8 cellular contexts compared by ENCODE assay signal in the genomic region with DNA sequence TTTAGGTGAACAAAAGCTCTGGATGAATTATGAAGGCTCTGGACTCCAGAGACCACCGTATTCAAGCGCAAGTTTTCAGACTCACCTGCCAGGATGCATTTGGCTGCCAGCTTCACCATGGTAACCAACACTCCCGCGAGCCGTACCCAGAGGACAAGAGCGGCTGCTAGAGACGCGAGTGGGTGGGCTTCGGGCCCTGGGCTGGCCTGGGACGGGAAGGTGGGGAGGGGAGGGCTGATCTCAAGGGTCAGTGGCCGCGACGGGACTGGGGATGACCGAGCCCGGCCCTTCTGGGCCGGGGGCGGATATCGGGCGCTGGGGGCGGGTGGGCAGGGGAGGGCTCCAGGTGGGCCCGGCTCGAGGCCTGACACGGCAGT. TPM values are rescaled to one million over a fixed set of nuclear protein-coding genes. Genes with fewer than 3 reads are reported as not detected.
DNase-seq lines count a peak whose midpoint lies in the region; ATAC-seq and TF ChIP-seq lines count a peak whose summit lies in the region.

No MANE protein-coding gene starts in this region.

- H3K4me3 ChIP-seq in WI38 (ENCODE audit: low read depth, low read length), result peak overlapping the region; percentile 70

- peak overlapping the region; percentile 76 for H3K27ac Mint-ChIP-seq in stimulated activated naive CD8-positive, alpha-beta T cell treated with anti-CD3 and anti-CD28 coated beads, Interleukin-15, Interleukin-2, amounts not matched to agents 100 ng/mL and 50 ng/mL, for 24 hours

- H3K9me3 Mint-ChIP-seq in stimulated activated naive CD8-positive, alpha-beta T cell treated with anti-CD3 and anti-CD28 coated beads, Interleukin-15, Interleukin-2, amounts not matched to agents 100 ng/mL and 50 ng/mL, for 24 hours, result no peaks in the 10 kb centered on the region

- peaks cover 40% of the 10 kb centered on the region for H3K4me1 Mint-ChIP-seq in stimulated activated naive CD8-positive, alpha-beta T cell treated with anti-CD3 and anti-CD28 coated beads, Interleukin-15, Interleukin-2, amounts not matched to agents 100 ng/mL and 50 ng/mL, for 24 hours (ENCODE audit: low read depth)

- TF ChIP-seq CTCF in WI38 (IDR thresholded peaks at IDR 0.05; ENCODE audit: low read depth, low read length), result no peak

- no peaks in the 10 kb centered on the region for H3K27me3 Mint-ChIP-seq in stimulated activated naive CD8-positive, alpha-beta T cell treated with anti-CD3 and anti-CD28 coated beads, Interleukin-15, Interleukin-2, amounts not matched to agents 100 ng/mL and 50 ng/mL, for 24 hours

- H3K36me3 Mint-ChIP-seq in stimulated activated naive CD8-positive, alpha-beta T cell treated with anti-CD3 and anti-CD28 coated beads, Interleukin-15, Interleukin-2, amounts not matched to agents 100 ng/mL and 50 ng/mL, for 24 hours (ENCODE audit: low read depth), result peaks cover 9% of the 10 kb centered on the region

- ATAC-seq in GM19035 (IDR thresholded peaks at IDR 0.05; ENCODE audit: unreplicated experiment) (peak; percentile 4), HG03520 (IDR thresholded peaks at IDR 0.05; ENCODE audit: unreplicated experiment) (peak; percentile 6)

- H3K4me3 Mint-ChIP-seq in stimulated activated naive CD8-positive, alpha-beta T cell treated with anti-CD3 and anti-CD28 coated beads, Interleukin-15, Interleukin-2, amounts not matched to agents 100 ng/mL and 50 ng/mL, for 24 hours, result peak overlapping the region; percentile 88

- DNase-seq in dermis microvascular lymphatic vessel endothelial cell (ENCODE audit: low read depth in 2 of 2), result peak; percentile 17 to 29
- peak; percentile 8 for DNase-seq in midbrain (lab: John Stamatoyannopoulos, UW)
- no peak for DNase-seq in NCI-H2107 (lab: John Stamatoyannopoulos, UW)
- no peak for DNase-seq in DMS153 treated with DMSO at 0.1 percent for 48 hours (lab: John Stamatoyannopoulos, UW; ENCODE audit: unreplicated experiment)

RNA-seq across cellular contexts. Expression of a gene that starts 0.3 kb away (rescaled TPM):
- total RNA-seq in dermis microvascular lymphatic vessel endothelial cell, result 10.8 and 16.2 TPM in 2 replicates

RNA-seq across cellular contexts. Expression of a gene that starts 41.3 kb away (rescaled TPM):
- total RNA-seq in dermis microvascular lymphatic vessel endothelial cell, result not detected in 2 replicates

Comparison
In these comparisons a context has a peak if more than half of its experiments do, and no peak if none do; other contexts are left out.
1. DNase-seq: peak in dermis microvascular lymphatic vessel endothelial cell (2 of 2) and midbrain (single experiment); none in NCI-H2107 (single experiment) and DMS153 treated with DMSO at 0.1 percent for 48 hours (single experiment).